11 cellular contexts compared by ENCODE assay signal in genomic region chr3:126746395-126747177, GRCh38. TPM values are rescaled to one million over a fixed set of nuclear protein-coding genes. Genes with fewer than 3 reads are reported as not detected.
DNase-seq lines count a peak whose midpoint lies in the region; TF ChIP-seq lines count a peak whose summit lies in the region.
"Had no signal": no experiment of that assay in that cellular context is flagged by ENCODE, and none has a peak within 500 bp of the region (broad histone marks: within the 10 kb centered on the region; RNA-seq: fewer than 3 reads in every experiment).

No MANE protein-coding gene starts in this region.

- no peaks in the 10 kb centered on the region for H3K36me3 Mint-ChIP-seq in osteocyte (ENCODE audit: unreplicated experiment)
- no peaks in the 10 kb centered on the region for H3K36me3 Mint-ChIP-seq in T-helper 2 cell treated with Interferon-gamma antibody and Interleukin-4, amounts not matched to agents 5 μg/mL and 100 μg/mL, for 36 hours (ENCODE audit: low read depth)

- DNase-seq in DMS79 (lab: John Stamatoyannopoulos, UW) (peak; percentile 75), NCI-H460 (ENCODE audit: extremely low read depth, low read depth) (peak; percentile 23), fibroblast of pulmonary artery (ENCODE audit: low read depth) (peak; percentile 72), osteocyte (ENCODE audit: extremely low spot score, unreplicated experiment) (peak; percentile 82), NCI-H128 (lab: John Stamatoyannopoulos, UW; ENCODE audit: unreplicated experiment) (no peak), activated gamma-delta T cell (lab: John Stamatoyannopoulos, UW) (no peak)
- no peak for DNase-seq in effector CD4-positive, alpha-beta T cell
- no peak for DNase-seq in T-helper 2 cell treated with Interferon-gamma antibody and Interleukin-4, amounts not matched to agents 5 μg/mL and 100 μg/mL, for 36 hours (ENCODE audit: low spot score)
- DNase-seq: SW 1271 had no signal

- H3K4me1 Mint-ChIP-seq in osteocyte (ENCODE audit: unreplicated experiment), result peaks cover 30% of the 10 kb centered on the region
- H3K4me1 Mint-ChIP-seq in T-helper 2 cell treated with Interferon-gamma antibody and Interleukin-4, amounts not matched to agents 5 μg/mL and 100 μg/mL, for 36 hours (ENCODE audit: low read depth), result peaks cover 6% of the 10 kb centered on the region

- no peak overlapping the region for H3K27ac Mint-ChIP-seq in osteocyte (ENCODE audit: unreplicated experiment)
- no peak overlapping the region for H3K27ac Mint-ChIP-seq in T-helper 2 cell treated with Interferon-gamma antibody and Interleukin-4, amounts not matched to agents 5 μg/mL and 100 μg/mL, for 36 hours
- H3K27ac Mint-ChIP-seq: activated naive CD8-positive, alpha-beta T cell had no signal

- H3K9me3 Mint-ChIP-seq in osteocyte (ENCODE audit: unreplicated experiment), result no peaks in the 10 kb centered on the region
- no peaks in the 10 kb centered on the region for H3K9me3 Mint-ChIP-seq in T-helper 2 cell treated with Interferon-gamma antibody and Interleukin-4, amounts not matched to agents 5 μg/mL and 100 μg/mL, for 36 hours

- H3K27me3 Mint-ChIP-seq in osteocyte (ENCODE audit: unreplicated experiment), result no peaks in the 10 kb centered on the region
- H3K27me3 Mint-ChIP-seq in T-helper 2 cell treated with Interferon-gamma antibody and Interleukin-4, amounts not matched to agents 5 μg/mL and 100 μg/mL, for 36 hours (ENCODE audit: low read depth), result no peaks in the 10 kb centered on the region
- H3K27me3 Mint-ChIP-seq: activated naive CD8-positive, alpha-beta T cell had no signal

- peak; percentile 20 for TF ChIP-seq CTCF in fibroblast of pulmonary artery (IDR thresholded peaks at IDR 0.05; ENCODE audit: low read length, missing control alignments)
- peak; percentile 31 for TF ChIP-seq CTCF in osteocyte (IDR thresholded peaks at IDR 0.05)

- H3K4me3 Mint-ChIP-seq in osteocyte (ENCODE audit: unreplicated experiment), result no peak overlapping the region
- no peak overlapping the region for H3K4me3 Mint-ChIP-seq in T-helper 2 cell treated with Interferon-gamma antibody and Interleukin-4, amounts not matched to agents 5 μg/mL and 100 μg/mL, for 36 hours
- H3K4me3 Mint-ChIP-seq: activated naive CD8-positive, alpha-beta T cell had no signal

- no peak overlapping the region for H3K4me3 ChIP-seq in fibroblast of pulmonary artery (replicated peaks; ENCODE audit: low read depth, low read length)
- H3K4me3 ChIP-seq: transverse colon had no signal

RNA-seq across cellular contexts. Expression of gene CHCHD6, which starts 42.5 kb away (rescaled TPM):
- 20.7 and 24.2 TPM in 2 replicates for total RNA-seq in NCI-H460 (2014; rRNA removed; shearing (Covaris generic))
- 41.8 and 60.1 TPM in 2 replicates for polyA plus RNA-seq in NCI-H460 (2014; cell fraction: nucleus; rRNA removed)
- 13.1 and 13.9 TPM in 2 replicates for total RNA-seq in osteocyte

Comparison
In these comparisons a context has a peak if more than half of its experiments do, and no peak if none do; other contexts are left out.
1. DNase-seq: peak in DMS79 (single experiment), NCI-H460 (single experiment), fibroblast of pulmonary artery (single experiment) and osteocyte (single experiment); none in NCI-H128 (single experiment), effector CD4-positive, alpha-beta T cell (single experiment), T-helper 2 cell treated with Interferon-gamma antibody and Interleukin-4, amounts not matched to agents 5 μg/mL and 100 μg/mL, for 36 hours (single experiment) and activated gamma-delta T cell (single experiment).